In genomic region chr5:127518319-127518621, GRCh38 we compare ENCODE assay signal across 8 cellular contexts. TPM values are rescaled to one million over a fixed set of nuclear protein-coding genes. Genes with fewer than 3 reads are reported as not detected.
A peak's percentile ranks its signal among the peaks of the same experiment; 100 is the strongest.
DNase-seq lines count a peak whose midpoint lies in the region; ATAC-seq, FAIRE-seq and TF ChIP-seq lines count a peak whose summit lies in the region.

No MANE protein-coding gene starts in this region.

- no peaks in the 10 kb centered on the region for H3K9me1 ChIP-seq in keratinocyte (ENCODE audit: control insufficient read depth, extremely low read depth, insufficient read depth, low read length)

- H3K4me1 ChIP-seq in A673 (ENCODE audit: insufficient read depth, low read length, poor library complexity, severe bottlenecking) (peaks cover 3% of the 10 kb centered on the region), keratinocyte (ENCODE audit: control insufficient read depth, extremely low read depth, insufficient read depth, low read length) (peaks cover 10% of the 10 kb centered on the region), testis (peaks cover 17% of the 10 kb centered on the region)

- H2AFZ ChIP-seq in keratinocyte (ENCODE audit: control insufficient read depth, low read length): peak overlapping the region; percentile 98

- CTCF ChIA-PET in A673 (lab: Charles Lee): no interaction called here

- peaks cover 54% of the 10 kb centered on the region for H3K79me2 ChIP-seq in keratinocyte (ENCODE audit: control insufficient read depth, insufficient read depth, low read length)

- H3K4me3 ChIP-seq in A673 (ENCODE audit: low read depth, low read length, poor library complexity, severe bottlenecking) (peak overlapping the region; percentile 96), keratinocyte (ENCODE audit: control insufficient read depth in 2 of 3, extremely low read depth in 1 of 3, insufficient read depth in 2 of 3, low read depth in 1 of 3, low read length in 3 of 3) (peak overlapping the region; percentile 96 to 100 (median 97)), testis (peak overlapping the region; percentile 92 to 99)

- no peaks in the 10 kb centered on the region for H4K20me1 ChIP-seq in keratinocyte (ENCODE audit: control insufficient read depth, extremely low read depth, insufficient read depth, low read length)

- no peak for DNase-seq in A673 (ENCODE audit: low spot score)
- DNase-seq in activated naive CD8-positive, alpha-beta T cell treated with anti-CD3 and anti-CD28 coated beads, Interleukin-2, amount 10 ng/mL, durations not matched to agents 7 days and 5 days: no peak
- DNase-seq in keratinocyte (ENCODE audit: low read depth, low spot score): no peak
- no peak for DNase-seq in testis
- no peak for DNase-seq in NCI-H146 treated with DMSO at 0.1 percent for 48 hours (lab: John Stamatoyannopoulos, UW; ENCODE audit: unreplicated experiment)
- DNase-seq in H54 (ENCODE audit: insufficient read length, low spot score): no peak

- POLR2A ChIA-PET in A673 (lab: Charles Lee; ENCODE audit: low non-redundant PET): no interaction called here
- POLR2A ChIA-PET in activated naive CD8-positive, alpha-beta T cell treated with anti-CD3 and anti-CD28 coated beads, Interleukin-2, amount 10 ng/mL, durations not matched to agents 7 days and 5 days (lab: Charles Lee): interaction anchor here (0.7 to 1.0 kb wide), 2 partner anchors 11 to 43 kb away, joined by 3 to 4 read pairs; no protein-coding TSS in a partner anchor

- H3K27me3 ChIP-seq in A673 (replicated peaks; ENCODE audit: insufficient read depth, low read depth, low read length, poor library complexity) (no peaks in the 10 kb centered on the region), keratinocyte (ENCODE audit: control insufficient read depth, extremely low read depth, insufficient read depth, low read length) (no peaks in the 10 kb centered on the region), testis (no peaks in the 10 kb centered on the region)

- H3K9ac ChIP-seq in keratinocyte (ENCODE audit: control insufficient read depth, extremely low read depth, insufficient read depth, low read length): peak overlapping the region; percentile 97

- FAIRE-seq in keratinocyte (lab: Jason Lieb, UNC) (no peak), H54 (lab: Jason Lieb, UNC) (no peak)

- peaks cover 10% of the 10 kb centered on the region for H3K9me3 Mint-ChIP-seq in activated naive CD8-positive, alpha-beta T cell treated with anti-CD3 and anti-CD28 coated beads, Interleukin-2, amount 10 ng/mL, durations not matched to agents 7 days and 5 days

- no peak for TF ChIP-seq CTCF in A673 (conservative IDR thresholded peaks at IDR 0.05; ENCODE audit: low read depth, low read length)
- no peak for TF ChIP-seq CTCF in keratinocyte (optimal IDR thresholded peaks at IDR 0.05 in 1 of 3, IDR thresholded peaks at IDR 0.05 in 1 of 3, conservative IDR thresholded peaks at IDR 0.05 in 1 of 3; ENCODE audit: extremely low read depth in 1 of 3, insufficient read depth in 2 of 3, low read length in 3 of 3)
- no peak for TF ChIP-seq CTCF in testis (IDR thresholded peaks at IDR 0.05)

- peak overlapping the region; percentile 78 for H3K4me3 Mint-ChIP-seq in activated naive CD8-positive, alpha-beta T cell treated with anti-CD3 and anti-CD28 coated beads, Interleukin-2, amount 10 ng/mL, durations not matched to agents 7 days and 5 days

- dilution Hi-C loops in keratinocyte (cut with MboI; ENCODE audit: extremely low pct_ligation_motif_present, low sequenced_read_pairs): no loop called here

- peaks cover 22% of the 10 kb centered on the region for H3K4me1 Mint-ChIP-seq in activated naive CD8-positive, alpha-beta T cell treated with anti-CD3 and anti-CD28 coated beads, Interleukin-2, amount 10 ng/mL, durations not matched to agents 7 days and 5 days

- H3K27ac ChIP-seq in A673 (ENCODE audit: low read depth, low read length, poor library complexity, severe bottlenecking): peak overlapping the region; percentile 70
- H3K27ac ChIP-seq in keratinocyte (ENCODE audit: control insufficient read depth, insufficient read depth, low read length): peak overlapping the region; percentile 89
- H3K27ac ChIP-seq in testis: peak overlapping the region; percentile 82 to 86

- intact Hi-C loops in A673 (cut with micrococcal nuclease; ENCODE audit: unreplicated experiment): no loop called here
- intact Hi-C loops in testis (cut with DNase I; ENCODE audit: low total_unique reads): no loop called here

- no peak for TF ChIP-seq POLR2A in testis (IDR thresholded peaks at IDR 0.05)
- no peak for TF ChIP-seq POLR2A in H54 (IDR thresholded peaks at IDR 0.05; ENCODE audit: low read depth, low read length)

- H3K36me3 ChIP-seq in A673 (ENCODE audit: insufficient read depth, low read length, poor library complexity, severe bottlenecking) (peaks cover 24% of the 10 kb centered on the region), keratinocyte (ENCODE audit: control insufficient read depth in 2 of 2, extremely low read depth in 1 of 2, insufficient read depth in 2 of 2, low read length in 2 of 2) (peaks cover 0 to 9% of the 10 kb centered on the region in 2 experiments), testis (ENCODE audit: low read depth, missing control alignments) (no peaks in the 10 kb centered on the region)

- WGBS in testis, 2 donors: 2 to 4% methylated on average over 10 of the region's 10 CpGs

- peaks cover 33% of the 10 kb centered on the region for H3K36me3 Mint-ChIP-seq in activated naive CD8-positive, alpha-beta T cell treated with anti-CD3 and anti-CD28 coated beads, Interleukin-2, amount 10 ng/mL, durations not matched to agents 7 days and 5 days

- peak overlapping the region; percentile 69 for H3K27ac Mint-ChIP-seq in activated naive CD8-positive, alpha-beta T cell treated with anti-CD3 and anti-CD28 coated beads, Interleukin-2, amount 10 ng/mL, durations not matched to agents 7 days and 5 days

- no peaks in the 10 kb centered on the region for H3K27me3 Mint-ChIP-seq in activated naive CD8-positive, alpha-beta T cell treated with anti-CD3 and anti-CD28 coated beads, Interleukin-2, amount 10 ng/mL, durations not matched to agents 7 days and 5 days

- peak overlapping the region; percentile 90 for H3K4me2 ChIP-seq in keratinocyte (ENCODE audit: control insufficient read depth, extremely low read depth, insufficient read depth, low read depth, low read length)

- no TSS peak for BruUV-seq in A673 (replicated peaks; lab: Mats Ljungman, UMichigan)

- H3K9me3 ChIP-seq in A673 (ENCODE audit: low read depth, low read length, poor library complexity, severe bottlenecking) (peaks cover 15% of the 10 kb centered on the region), keratinocyte (ENCODE audit: control insufficient read depth, low read depth, low read length) (peaks cover 3% of the 10 kb centered on the region), testis (no peaks in the 10 kb centered on the region)

- ATAC-seq in GM18861 (IDR thresholded peaks at IDR 0.05; ENCODE audit: unreplicated experiment): peak; percentile 33
- ATAC-seq in HG03520 (IDR thresholded peaks at IDR 0.05; ENCODE audit: unreplicated experiment): peak; percentile 29
- no peak for ATAC-seq in activated naive CD8-positive, alpha-beta T cell treated with anti-CD3 and anti-CD28 coated beads, Interleukin-2, amount 10 ng/mL, durations not matched to agents 7 days and 5 days (ENCODE audit: low read depth)

RNA-seq across cellular contexts. Expression of gene PRRC1, which starts 0.8 kb away (rescaled TPM):
- total RNA-seq in A673 (2021) (47.1 and 56.7 TPM in 2 replicates), testis (10 to 100 TPM; 45.6 to 53.6 TPM)
- 10 to 100 TPM; 37.9 to 41.0 TPM for total RNA-seq in activated naive CD8-positive, alpha-beta T cell treated with anti-CD3 and anti-CD28 coated beads, Interleukin-2, amount 10 ng/mL, durations not matched to agents 7 days and 5 days
- polyA plus RNA-seq in keratinocyte (38.1 to 63.1 TPM (median 48.6 TPM) in 3 replicates), testis (ENCODE audit: insufficient read depth, low read depth, low replicate concordance) (32.2 TPM)
- 18.6 TPM for polyA plus RNA-seq in keratinocyte (2011; ENCODE audit: low read depth)
- polyA plus RNA-seq in keratinocyte (2011; cell fraction: cytosol; rRNA removed): 27.6 and 39.7 TPM in 2 replicates
- 49.0 and 58.6 TPM in 2 replicates for polyA plus RNA-seq in keratinocyte (2011; cell fraction: nucleus; rRNA removed)
- polyA plus RNA-seq in keratinocyte (2012; ENCODE audit: low replicate concordance): 22.9 and 38.1 TPM in 2 replicates
- 64.6 to 107 TPM (median 96.3 TPM) in 3 replicates for polyA minus RNA-seq in keratinocyte
- polyA minus RNA-seq in keratinocyte (2011; cell fraction: cytosol; rRNA and poly(A)+ RNA removed): 33.0 TPM
- polyA minus RNA-seq in keratinocyte (2011; cell fraction: nucleus; rRNA and poly(A)+ RNA removed): 38.9 and 74.4 TPM in 2 replicates
